In genomic region chr9:35798658-35799366, GRCh38 we compare ENCODE assay signal across 9 cellular contexts. TPM values are rescaled to one million over a fixed set of nuclear protein-coding genes. Genes with fewer than 3 reads are reported as not detected.
DNase-seq lines count a peak whose midpoint lies in the region; ATAC-seq and TF ChIP-seq lines count a peak whose summit lies in the region.
"Had no signal": no experiment of that assay in that cellular context is flagged by ENCODE, and none has a peak within 500 bp of the region (broad histone marks: within the 10 kb centered on the region; RNA-seq: fewer than 3 reads in every experiment).

No MANE protein-coding gene starts in this region.

- TF ChIP-seq EP300 in upper lobe of left lung (IDR thresholded peaks at IDR 0.05), result no peak
- TF ChIP-seq EP300 in sigmoid colon (IDR thresholded peaks at IDR 0.05), result no peak

- CTCF ChIA-PET in Panc1 (lab: Charles Lee), result interaction anchor here (0.7 kb wide), 1 partner anchor 44 kb away, joined by 3 read pairs; no protein-coding TSS in a partner anchor

- TF ChIP-seq CTCF in Panc1 (IDR thresholded peaks at IDR 0.05), result no peak
- TF ChIP-seq CTCF in endothelial cell (IDR thresholded peaks at IDR 0.05; ENCODE audit: unreplicated experiment), result no peak
- TF ChIP-seq CTCF in upper lobe of left lung (IDR thresholded peaks at IDR 0.05), result no peak
- no peak for TF ChIP-seq CTCF in sigmoid colon (IDR thresholded peaks at IDR 0.05)

- H3K9me3 ChIP-seq in Panc1 (ENCODE audit: control insufficient read depth, insufficient read depth, low read depth, low read length) (no peaks in the 10 kb centered on the region), upper lobe of left lung (no peaks in the 10 kb centered on the region), sigmoid colon (no peaks in the 10 kb centered on the region)

- WGBS in upper lobe of left lung, 2 donors, result 64 to 89% methylated on average over 4 of the region's 4 CpGs
- 91 to 92% methylated on average over 4 of the region's 4 CpGs for WGBS in sigmoid colon, 2 donors

- no TSS peak for BruUV-seq in Panc1 (replicated peaks; lab: Mats Ljungman, UMichigan)

- no peak for TF ChIP-seq POLR2A in upper lobe of left lung (IDR thresholded peaks at IDR 0.05)
- no peak for TF ChIP-seq POLR2A in sigmoid colon (IDR thresholded peaks at IDR 0.05)

- H3K27me3 ChIP-seq in Panc1 (ENCODE audit: control insufficient read depth, insufficient read depth, low read length) (no peaks in the 10 kb centered on the region), upper lobe of left lung (no peaks in the 10 kb centered on the region), sigmoid colon (no peaks in the 10 kb centered on the region)

- DNase-seq in Panc1 (ENCODE audit: low read depth, low spot score) (peak; percentile 61), endothelial cell (ENCODE audit: low spot score) (no peak), cerebellar cortex (ENCODE audit: low spot score) (no peak), upper lobe of left lung (no peak), sigmoid colon (no peak)
- DNase-seq in stimulated activated CD4-positive, alpha-beta T cell treated with anti-CD3 and anti-CD28 coated beads, Interleukin-2, amount 100 ng/mL, for 24 hours, result peak; percentile 38 to 59
- DNase-seq: NCI-H2081 had no signal

- H3K27ac ChIP-seq in Panc1 (ENCODE audit: low read length) (no peak overlapping the region), upper lobe of left lung (peak overlapping the region in 1 of 4 donors; percentile 7), sigmoid colon (no peak overlapping the region)

- POLR2A ChIA-PET in Panc1 (lab: Charles Lee), result no interaction called here

- peaks cover 20% of the 10 kb centered on the region for H3K4me1 Mint-ChIP-seq in endothelial cell (ENCODE audit: unreplicated experiment)

- no peaks in the 10 kb centered on the region for H3K9me3 Mint-ChIP-seq in endothelial cell (ENCODE audit: unreplicated experiment)

- no peak overlapping the region for H3K4me3 Mint-ChIP-seq in endothelial cell (ENCODE audit: unreplicated experiment)

- H3K27me3 Mint-ChIP-seq in endothelial cell (ENCODE audit: unreplicated experiment), result peaks cover 3% of the 10 kb centered on the region

- H3K4me1 ChIP-seq in Panc1 (ENCODE audit: control insufficient read depth, insufficient read depth, low read length) (0 out of 2 replicates have a peak, but pooled peaks cover 3% of the 10 kb centered on the region), upper lobe of left lung (peaks cover 0 to 9% (median 2%) of the 10 kb centered on the region in 4 donors), sigmoid colon (peaks cover 0 to 21% (median 13%) of the 10 kb centered on the region in 4 donors)

- in situ Hi-C loops in Panc1 (cut with HindIII; ENCODE audit: low pct_unique_long_range_greater_than_20kb, low sequenced_read_pairs), result no loop called here

- intact Hi-C loops in Panc1 (cut with micrococcal nuclease; ENCODE audit: unreplicated experiment), result no loop called here
- intact Hi-C loops in sigmoid colon (cut with DNase I), result no loop called here

- H3K4me3 ChIP-seq in Panc1 (ENCODE audit: low read depth in 2 of 2, low read length in 2 of 2) (no peak overlapping the region), upper lobe of left lung (no peak overlapping the region), sigmoid colon (no peak overlapping the region)

- H3K27ac Mint-ChIP-seq in endothelial cell (ENCODE audit: unreplicated experiment), result peak overlapping the region; percentile 39

- H3K36me3 Mint-ChIP-seq in endothelial cell (ENCODE audit: low read depth, unreplicated experiment), result peaks cover 27% of the 10 kb centered on the region

- peaks cover 3% of the 10 kb centered on the region for H3K36me3 ChIP-seq in Panc1 (ENCODE audit: control insufficient read depth, insufficient read depth, low read length)
- H3K36me3 ChIP-seq in upper lobe of left lung, result peaks cover 0 to 28% (median 15%) of the 10 kb centered on the region in 4 donors
- H3K36me3 ChIP-seq in sigmoid colon, result peaks cover 0 to 45% (median 12%) of the 10 kb centered on the region in 4 donors

- peak; percentile 55 for ATAC-seq in GM21576 (IDR thresholded peaks at IDR 0.05; ENCODE audit: unreplicated experiment)
- ATAC-seq in Panc1, result no peak
- ATAC-seq in upper lobe of left lung (ENCODE audit: low FRiP score in 2 of 2), result no peak
- no peak for ATAC-seq in GM19395 (IDR thresholded peaks at IDR 0.05; ENCODE audit: unreplicated experiment)

RNA-seq across cellular contexts. Expression of gene NPR2, which starts 7.4 kb away (rescaled TPM):
- total RNA-seq in Panc1 (2021; ENCODE audit: unreplicated experiment), result 12.2 TPM
- 11.9 TPM for polyA plus RNA-seq in Panc1 (2012; ENCODE audit: insufficient read length)
- 30.8 TPM for total RNA-seq in endothelial cell (ENCODE audit: unreplicated experiment)
- total RNA-seq in upper lobe of left lung, result 10 to 100 TPM in 4 of 6 donors, 1 to 10 TPM in 2; 8.3 to 46.1 (median 13.1) TPM
- 10 to 100 TPM; 20.3 to 26.6 (median 24.4) TPM for total RNA-seq in sigmoid colon
- polyA plus RNA-seq in sigmoid colon, result 1 to 10 TPM in 1 of 3 donors, under 1 TPM in 2; 0.60 to 9.5 (median 0.69) TPM

RNA-seq across cellular contexts. Expression of gene SPAG8, which starts 13.2 kb away (rescaled TPM):
- total RNA-seq in Panc1 (2021; ENCODE audit: unreplicated experiment) (0.90 TPM), endothelial cell (ENCODE audit: unreplicated experiment) (0.59 TPM), upper lobe of left lung (10 to 100 TPM in 3 of 6 donors, 1 to 10 TPM in 3; 2.5 to 43.0 (median 13.3) TPM), sigmoid colon (1 to 10 TPM; 1.4 to 2.8 (median 2.4) TPM)
- 0.62 TPM for polyA plus RNA-seq in Panc1 (2012; ENCODE audit: insufficient read length)
- 1 to 10 TPM in 1 of 3 donors, not detected in 2; 1.1 TPM for polyA plus RNA-seq in sigmoid colon

RNA-seq across cellular contexts. Expression of gene HINT2, which starts 16.0 kb away (rescaled TPM):
- total RNA-seq in Panc1 (2021; ENCODE audit: unreplicated experiment), result 75.6 TPM
- 103 TPM for polyA plus RNA-seq in Panc1 (2012; ENCODE audit: insufficient read length)
- 43.3 TPM for total RNA-seq in endothelial cell (ENCODE audit: unreplicated experiment)
- total RNA-seq in upper lobe of left lung, result 10 to 100 TPM; 15.7 to 57.9 (median 42.2) TPM
- 10 to 100 TPM; 23.5 to 42.8 (median 36.2) TPM for total RNA-seq in sigmoid colon
- 100 to 1,000 TPM in 2 of 3 donors, 10 to 100 TPM in 1; 85.8 to 125 (median 112) TPM for polyA plus RNA-seq in sigmoid colon

RNA-seq across cellular contexts. Expression of gene FAM221B, which starts 29.7 kb away (rescaled TPM):
- total RNA-seq in Panc1 (2021; ENCODE audit: unreplicated experiment), result not detected
- not detected for polyA plus RNA-seq in Panc1 (2012; ENCODE audit: insufficient read length)
- total RNA-seq in endothelial cell (ENCODE audit: unreplicated experiment), result not detected
- total RNA-seq in upper lobe of left lung, result under 1 TPM in 2 of 6 donors, not detected in 4; 0.10 to 0.15 TPM
- total RNA-seq in sigmoid colon, result not detected
- under 1 TPM in 1 of 3 donors, not detected in 2; 0.03 TPM for polyA plus RNA-seq in sigmoid colon

RNA-seq across cellular contexts. Expression of gene TMEM8B, which starts 30.2 kb away (rescaled TPM):
- total RNA-seq in Panc1 (2021; ENCODE audit: unreplicated experiment), result 7.9 TPM
- 13.5 TPM for polyA plus RNA-seq in Panc1 (2012; ENCODE audit: insufficient read length)
- total RNA-seq in endothelial cell (ENCODE audit: unreplicated experiment), result 9.0 TPM
- total RNA-seq in upper lobe of left lung, result 10 to 100 TPM in 3 of 6 donors, 1 to 10 TPM in 3; 6.5 to 21.0 (median 10.0) TPM
- total RNA-seq in sigmoid colon, result 10 to 100 TPM in 1 of 4 donors, 1 to 10 TPM in 3; 6.4 to 12.5 (median 8.4) TPM
- 1 to 10 TPM; 3.5 to 9.5 (median 4.2) TPM for polyA plus RNA-seq in sigmoid colon

Comparison
In these comparisons a context has a peak if more than half of its experiments do, and no peak if none do; other contexts are left out.
1. DNase-seq: peak in Panc1 (single experiment) and stimulated activated CD4-positive, alpha-beta T cell treated with anti-CD3 and anti-CD28 coated beads, Interleukin-2, amount 100 ng/mL, for 24 hours (2 of 2); none in endothelial cell (single experiment), cerebellar cortex (single experiment), upper lobe of left lung (0 of 2) and sigmoid colon (single experiment).